Comparison of ENCODE assay signal across 15 cellular contexts in genomic region chr15:60130398-60130797, GRCh38.
DNase-seq lines count a peak whose midpoint lies in the region; ATAC-seq, FAIRE-seq and TF ChIP-seq lines count a peak whose summit lies in the region.
"Had no signal": no experiment of that assay in that cellular context is flagged by ENCODE, and none has a peak within 500 bp of the region (broad histone marks: within the 10 kb centered on the region; RNA-seq: fewer than 3 reads in every experiment).

No MANE protein-coding gene starts in this region.

- 0 out of 2 replicates have a peak overlapping the region, but pooled peaks have one; percentile 15 for H2AFZ ChIP-seq in MM.1S (ENCODE audit: low read length)

- peaks cover 23% of the 10 kb centered on the region for H3K4me1 Mint-ChIP-seq in activated T-helper 17 cell treated with anti-CD3 and anti-CD28 coated beads, Interleukin-2, amount 50 U/mL, for 72 hours

- H3K9me3 ChIP-seq in MM.1S (replicated peaks; ENCODE audit: insufficient read depth, low read length) (no peaks in the 10 kb centered on the region), heart right ventricle (no peaks in the 10 kb centered on the region), SJCRH30 (replicated peaks) (no peaks in the 10 kb centered on the region)
- H3K9me3 ChIP-seq: A549, Caco-2, HAP-1 had no signal

- H3K27ac Mint-ChIP-seq in activated T-helper 17 cell treated with anti-CD3 and anti-CD28 coated beads, Interleukin-2, amount 50 U/mL, for 72 hours: no peak overlapping the region
- H3K27ac Mint-ChIP-seq: CD14-positive monocyte had no signal

- peaks cover 27% of the 10 kb centered on the region for H3F3A ChIP-seq in MM.1S (ENCODE audit: insufficient read depth, low read length)

- H3K27me3 ChIP-seq in MM.1S (replicated peaks; ENCODE audit: insufficient read depth, low read length) (no peaks in the 10 kb centered on the region), heart right ventricle (peaks cover 0 to 26% (median 4%) of the 10 kb centered on the region in 7 donors), SJCRH30 (no peaks in the 10 kb centered on the region)

- H3K4me3 Mint-ChIP-seq in activated T-helper 17 cell treated with anti-CD3 and anti-CD28 coated beads, Interleukin-2, amount 50 U/mL, for 72 hours: no peak overlapping the region
- H3K4me3 Mint-ChIP-seq: CD14-positive monocyte; CD8-positive, alpha-beta memory T cell had no signal

- WGBS in heart right ventricle, 2 donors: 80 to 86% methylated on average over 1 of the region's 1 CpG

- ATAC-seq in activated T-helper 17 cell treated with anti-CD3 and anti-CD28 coated beads, Interleukin-2, amount 50 U/mL, for 72 hours (replicated peaks): peak; percentile 43
- ATAC-seq in heart right ventricle: no peak
- no peak for ATAC-seq in HG02938 (IDR thresholded peaks at IDR 0.05; ENCODE audit: unreplicated experiment)
- ATAC-seq: A549, GM12878 had no signal

- peak; percentile 5 for FAIRE-seq in GM12892 (lab: Jason Lieb, UNC)
- FAIRE-seq: A549, GM12878, H1 had no signal

- H3K9me2 ChIP-seq in MM.1S (replicated peaks; ENCODE audit: insufficient read depth, low read length): no peaks in the 10 kb centered on the region

- DNase-seq in GM12892 (ENCODE audit: insufficient read length) (no peak), MM.1S (peak; percentile 57), heart right ventricle (no peak), SJCRH30 (no peak), NOMO-1 treated with dmso at 0.1 percent for 144 hours (lab: John Stamatoyannopoulos, UW; ENCODE audit: unreplicated experiment) (no peak)
- DNase-seq: Caco-2; CD8-positive, alpha-beta memory T cell; DND-41 had no signal

- H3K27ac ChIP-seq in MM.1S (ENCODE audit: low read length) (peak overlapping the region; percentile 53; the same call in 1 of the 2 replicates), heart right ventricle (no peak overlapping the region), SJCRH30 (no peak overlapping the region)
- H3K27ac ChIP-seq: A549 had no signal

- no peaks in the 10 kb centered on the region for H3K79me2 ChIP-seq in MM.1S (ENCODE audit: low read length)

- H3K27me3 Mint-ChIP-seq in activated T-helper 17 cell treated with anti-CD3 and anti-CD28 coated beads, Interleukin-2, amount 50 U/mL, for 72 hours: peaks cover 8% of the 10 kb centered on the region

- no peak for TF ChIP-seq CTCF in MM.1S (IDR thresholded peaks at IDR 0.05; ENCODE audit: low read length)
- no peak for TF ChIP-seq CTCF in heart right ventricle (IDR thresholded peaks at IDR 0.05)

- no peak overlapping the region for H3K9ac ChIP-seq in MM.1S (ENCODE audit: low read length)

- H3K4me2 ChIP-seq in MM.1S (ENCODE audit: low read depth, low read length): peak overlapping the region; percentile 34
- H3K4me2 ChIP-seq: A549 had no signal

- H3K4me1 ChIP-seq in MM.1S (ENCODE audit: low read length) (peaks cover 34% of the 10 kb centered on the region), heart right ventricle (peaks cover 0 to 12% (median 6%) of the 10 kb centered on the region in 9 donors), SJCRH30 (peaks cover 11% of the 10 kb centered on the region)
- H3K4me1 ChIP-seq: A549, HAP-1 had no signal

- H3K9me3 Mint-ChIP-seq in activated T-helper 17 cell treated with anti-CD3 and anti-CD28 coated beads, Interleukin-2, amount 50 U/mL, for 72 hours: no peaks in the 10 kb centered on the region
- H3K9me3 Mint-ChIP-seq: CD14-positive monocyte; CD8-positive, alpha-beta memory T cell had no signal

- intact Hi-C loops in heart right ventricle (cut with DNase I): no loop called here

- no peaks in the 10 kb centered on the region for H3K36me3 Mint-ChIP-seq in activated T-helper 17 cell treated with anti-CD3 and anti-CD28 coated beads, Interleukin-2, amount 50 U/mL, for 72 hours (ENCODE audit: low read depth)
- H3K36me3 Mint-ChIP-seq: CD14-positive monocyte had no signal

- no peaks in the 10 kb centered on the region for H3K36me3 ChIP-seq in MM.1S (replicated peaks; ENCODE audit: insufficient read depth, low read length)
- no peaks in the 10 kb centered on the region for H3K36me3 ChIP-seq in heart right ventricle
- no peaks in the 10 kb centered on the region for H3K36me3 ChIP-seq in SJCRH30
- H3K36me3 ChIP-seq: HAP-1 had no signal

- TF ChIP-seq POLR2A in GM12892 (IDR thresholded peaks at IDR 0.05; ENCODE audit: low read depth, low read length): no peak

- no peak overlapping the region for H3K4me3 ChIP-seq in MM.1S (ENCODE audit: low read length)
- no peak overlapping the region for H3K4me3 ChIP-seq in heart right ventricle
- H3K4me3 ChIP-seq in SJCRH30: no peak overlapping the region
- H3K4me3 ChIP-seq: A549, GM12878, HAP-1 had no signal

- H4K20me1 ChIP-seq in MM.1S (ENCODE audit: insufficient read depth, low read length): no peaks in the 10 kb centered on the region
